In the genomic region with DNA sequence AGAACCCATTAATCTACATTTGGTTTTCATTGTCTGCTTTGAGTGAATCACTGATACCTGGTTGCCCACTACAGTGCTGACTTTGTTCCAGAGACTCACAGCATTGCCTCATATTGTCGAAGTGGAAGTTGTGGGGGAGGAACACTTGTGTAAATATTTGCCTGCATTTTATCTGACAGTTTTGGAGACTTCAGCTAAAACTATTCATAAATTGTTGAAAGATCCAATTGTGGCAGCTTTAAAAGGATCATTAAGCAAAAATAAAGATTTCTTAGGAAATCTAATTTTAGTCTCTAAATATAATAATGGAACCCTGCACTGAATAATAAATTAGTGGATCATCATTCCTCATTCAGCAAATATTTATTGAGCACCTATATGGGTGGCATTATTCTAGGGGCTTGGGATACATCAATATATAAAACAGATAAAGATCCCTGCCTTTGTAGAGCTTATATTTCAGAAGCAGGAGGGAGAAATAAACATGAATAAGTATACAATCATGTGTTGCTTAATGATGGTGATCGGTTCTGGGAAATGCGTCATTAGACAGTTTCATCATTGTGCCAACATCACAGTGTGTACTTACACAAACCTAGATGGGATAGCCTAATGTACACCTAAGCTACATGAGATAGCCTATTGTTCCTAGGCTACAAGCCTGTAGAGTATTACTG, we compare ENCODE assay signal across 10 cellular contexts.
DNase-seq lines count a peak whose midpoint lies in the region; FAIRE-seq and TF ChIP-seq lines count a peak whose summit lies in the region.
"Had no signal": no experiment of that assay in that cellular context is flagged by ENCODE, and none has a peak within 500 bp of the region (broad histone marks: within the 10 kb centered on the region; RNA-seq: fewer than 3 reads in every experiment).

No MANE protein-coding gene starts in this region.

- H3K4me3 ChIP-seq in HFF-Myc (replicated peaks; ENCODE audit: low read depth, low read length): no peak overlapping the region
- no peak overlapping the region for H3K4me3 ChIP-seq in skeletal muscle cell (ENCODE audit: low read depth, low read length)

- peak; percentile 83 for FAIRE-seq in RCC 7860 (lab: Jason Lieb, UNC)

- DNase-seq in HFF-Myc (ENCODE audit: extremely low read depth, low read depth): peak; percentile 39
- DNase-seq in RCC 7860 (ENCODE audit: low spot score): peak; percentile 44
- DNase-seq in fibroblast of the conjunctiva (ENCODE audit: low read depth): peak; percentile 26
- DNase-seq in skeletal muscle cell (ENCODE audit: low read depth): peak; percentile 84
- DNase-seq in inferior parietal cortex (ENCODE audit: extremely low spot score): no peak
- DNase-seq in GDM1 (lab: John Stamatoyannopoulos, UW): no peak
- DNase-seq in NCI-H1694 (lab: John Stamatoyannopoulos, UW): no peak
- DNase-seq in dedifferentiated amniotic fluid mesenchymal stem cell (ENCODE audit: extremely low spot score): no peak
- DNase-seq: foreskin melanocyte, MV-4-11 had no signal

- TF ChIP-seq CTCF in HFF-Myc (IDR thresholded peaks at IDR 0.05; ENCODE audit: low read depth, low read length, missing control alignments): no peak

Comparison
In these comparisons a context has a peak if more than half of its experiments do, and no peak if none do; other contexts are left out.
1. DNase-seq: peak in HFF-Myc (single experiment), RCC 7860 (single experiment), fibroblast of the conjunctiva (single experiment) and skeletal muscle cell (single experiment); none in inferior parietal cortex (single experiment), GDM1 (single experiment), NCI-H1694 (single experiment) and dedifferentiated amniotic fluid mesenchymal stem cell (single experiment).